Comparison of ENCODE assay signal across 8 cellular contexts in genomic region chr20:57473246-57474042, GRCh38. TPM values are rescaled to one million over a fixed set of nuclear protein-coding genes. Genes with fewer than 3 reads are reported as not detected.
DNase-seq lines count a peak whose midpoint lies in the region; ATAC-seq and TF ChIP-seq lines count a peak whose summit lies in the region.

No MANE protein-coding gene starts in this region.

- peak overlapping the region; percentile 83 to 99 (median 96) for H3K4me2 ChIP-seq in BLaER1 treated with 17β-estradiol and CSF1 and Interleukin-3, amounts not matched to agents 10 nM and 100 nM

- no peaks in the 10 kb centered on the region for H3K36me3 ChIP-seq in BLaER1 treated with 17β-estradiol and CSF1 and Interleukin-3, amounts not matched to agents 10 nM and 100 nM
- H3K36me3 ChIP-seq in Peyer's patch: no peaks in the 10 kb centered on the region

- intact Hi-C loops in left cardiac atrium (cut with DNase I): no loop called here

- no peak for TF ChIP-seq CTCF in Peyer's patch (IDR thresholded peaks at IDR 0.05)

- 0 out of 22 replicates have a peak, but pooled peaks cover 0 to 6% (median 0%) of the 10 kb centered on the region in 11 experiments for H3K9me3 ChIP-seq in BLaER1 treated with 17β-estradiol and CSF1 and Interleukin-3, amounts not matched to agents 10 nM and 100 nM (replicated peaks in 1 of 11)
- no peaks in the 10 kb centered on the region for H3K9me3 ChIP-seq in Peyer's patch

- H4K20me1 ChIP-seq in BLaER1 treated with 17β-estradiol and CSF1 and Interleukin-3, amounts not matched to agents 10 nM and 100 nM: no peaks in the 10 kb centered on the region

- DNase-seq in Peyer's patch: peak in 2 of 3 donors; percentile 56 to 66
- DNase-seq in left cardiac atrium: no peak
- no peak for DNase-seq in NCI-H1694 (lab: John Stamatoyannopoulos, UW)
- no peak for DNase-seq in HuH-7 (ENCODE audit: low spot score)
- DNase-seq in stimulated activated naive CD4-positive, alpha-beta T cell (lab: John Stamatoyannopoulos, UW): no peak

- peak overlapping the region; percentile 18 to 88 (median 80); a peak in 21 of 22 replicates for H3K9ac ChIP-seq in BLaER1 treated with 17β-estradiol and CSF1 and Interleukin-3, amounts not matched to agents 10 nM and 100 nM

- ATAC-seq in HG03066 (IDR thresholded peaks at IDR 0.05; ENCODE audit: low read depth, unreplicated experiment): peak; percentile 49
- peak; percentile 23 to 38 for ATAC-seq in left cardiac atrium

- TF ChIP-seq POLR2A in GM18526 (IDR thresholded peaks at IDR 0.05; ENCODE audit: extremely low read depth, insufficient read length) (peak; percentile 41), Peyer's patch (IDR thresholded peaks at IDR 0.05) (no peak)

- peaks cover 99 to 100% (median 100%) of the 10 kb centered on the region in 10 experiments for H3K4me1 ChIP-seq in BLaER1 treated with 17β-estradiol and CSF1 and Interleukin-3, amounts not matched to agents 10 nM and 100 nM
- H3K4me1 ChIP-seq in Peyer's patch: peaks cover 0 to 21% (median 6%) of the 10 kb centered on the region in 4 donors

- no peaks in the 10 kb centered on the region for H3K27me3 ChIP-seq in BLaER1 treated with 17β-estradiol and CSF1 and Interleukin-3, amounts not matched to agents 10 nM and 100 nM
- no peaks in the 10 kb centered on the region for H3K27me3 ChIP-seq in Peyer's patch

- H3K27ac ChIP-seq in BLaER1 treated with 17β-estradiol and CSF1 and Interleukin-3, amounts not matched to agents 10 nM and 100 nM: peak overlapping the region; percentile 58 to 99 (median 97); a peak in 21 of 22 replicates
- H3K27ac ChIP-seq in Peyer's patch: no peak overlapping the region

- H3K4me3 ChIP-seq in BLaER1 treated with 17β-estradiol and CSF1 and Interleukin-3, amounts not matched to agents 10 nM and 100 nM: peak overlapping the region in 5 of 10 experiments; percentile 1 to 65 (median 55); a peak in 8 of 20 replicates
- no peak overlapping the region for H3K4me3 ChIP-seq in Peyer's patch

RNA-seq across cellular contexts. Expression of gene CTCFL, which starts 51.5 kb away (rescaled TPM):
- total RNA-seq in Peyer's patch (not detected), left cardiac atrium (not detected)

Comparison
In these comparisons a context has a peak if more than half of its experiments do, and no peak if none do; other contexts are left out.
1. H3K27ac ChIP-seq: peak in BLaER1 treated with 17β-estradiol and CSF1 and Interleukin-3, amounts not matched to agents 10 nM and 100 nM (11 of 11); none in Peyer's patch (0 of 4).
2. DNase-seq: peak in Peyer's patch (2 of 3); none in left cardiac atrium (single experiment), NCI-H1694 (single experiment), HuH-7 (single experiment) and stimulated activated naive CD4-positive, alpha-beta T cell (0 of 6).